ENCODE assay signal across 12 cellular contexts in genomic region chr17:21194688-21195087, GRCh38. TPM values are rescaled to one million over a fixed set of nuclear protein-coding genes. Genes with fewer than 3 reads are reported as not detected.
DNase-seq lines count a peak whose midpoint lies in the region; ATAC-seq and TF ChIP-seq lines count a peak whose summit lies in the region.
"Had no signal": no experiment of that assay in that cellular context is flagged by ENCODE, and none has a peak within 500 bp of the region (broad histone marks: within the 10 kb centered on the region; RNA-seq: fewer than 3 reads in every experiment).

No MANE protein-coding gene starts in this region.

- 72 to 81% (median 75%) methylated on average over 5 of the region's 5 CpGs for WGBS in spleen, 5 donors

- no peak for TF ChIP-seq CTCF in foreskin fibroblast (IDR thresholded peaks at IDR 0.05; ENCODE audit: low read depth, low read length)
- no peak for TF ChIP-seq CTCF in spleen (IDR thresholded peaks at IDR 0.05 in 8 of 11, conservative IDR thresholded peaks at IDR 0.05 in 3 of 11)

- TF ChIP-seq POLR2A in spleen (IDR thresholded peaks at IDR 0.05) = no peak

- H3K4me1 ChIP-seq in skeletal muscle satellite cell (ENCODE audit: control insufficient read depth, insufficient read depth, low read length) (peaks cover 16% of the 10 kb centered on the region), spleen (peaks cover 0 to 18% (median 7%) of the 10 kb centered on the region in 6 donors)

- H3K36me3 ChIP-seq in skeletal muscle satellite cell (ENCODE audit: insufficient read depth, low read length) (peaks cover 34% of the 10 kb centered on the region), spleen (peaks cover 0 to 93% (median 28%) of the 10 kb centered on the region in 6 donors)

- H3K4me3 ChIP-seq in foreskin fibroblast (ENCODE audit: low read depth in 1 of 2, low read length in 2 of 2) = peak overlapping the region in 1 of 2 donors; percentile 25
- H3K4me3 ChIP-seq in skeletal muscle satellite cell (ENCODE audit: low read length) = no peak overlapping the region
- H3K4me3 ChIP-seq in spleen = no peak overlapping the region
- H3K4me3 ChIP-seq: PC-9 had no signal

- no peak overlapping the region for H3K9ac ChIP-seq in skeletal muscle satellite cell (ENCODE audit: low read depth, low read length)

- no peaks in the 10 kb centered on the region for H3K9me3 ChIP-seq in skeletal muscle satellite cell (replicated peaks; ENCODE audit: low read length)
- H3K9me3 ChIP-seq in spleen = no peaks in the 10 kb centered on the region

- H3K27ac ChIP-seq in spleen = peak overlapping the region in 3 of 8 donors; percentile 15 to 46 (median 30)
- H3K27ac ChIP-seq: PC-9 had no signal

- peak; percentile 35 for DNase-seq in EH (ENCODE audit: low read depth)
- DNase-seq in NCI-H524 treated with DMSO at 0.1 percent for 48 hours (lab: John Stamatoyannopoulos, UW) = peak; percentile 91
- peak; percentile 57 to 85 for DNase-seq in foreskin fibroblast
- DNase-seq in cerebellar nuclear complex (lab: John Stamatoyannopoulos, UW) = no peak
- no peak for DNase-seq in NCI-H526 treated with DMSO at 0.1 percent for 48 hours (lab: John Stamatoyannopoulos, UW)
- DNase-seq in spleen = no peak
- DNase-seq: activated effector memory CD4-positive, alpha-beta T cell treated with anti-CD3 and anti-CD28 coated beads, Interleukin-2, amount 50 U/mL, for 16 hours; kidney glomerular epithelial cell; NCI-H1417; PC-9 had no signal

- ATAC-seq in HG02840 (IDR thresholded peaks at IDR 0.05; ENCODE audit: low FRiP score, unreplicated experiment) = no peak

- intact Hi-C loops in spleen (cut with DNase I; ENCODE audit: low total_unique reads) = no loop called here

- H3K4me2 ChIP-seq in skeletal muscle satellite cell (ENCODE audit: low read length) = peak overlapping the region; percentile 12
- H3K4me2 ChIP-seq: PC-9 had no signal

- H3K27me3 ChIP-seq in skeletal muscle satellite cell (ENCODE audit: control insufficient read depth, insufficient read depth, low read length) = no peaks in the 10 kb centered on the region
- no peaks in the 10 kb centered on the region for H3K27me3 ChIP-seq in spleen (replicated peaks in 1 of 7)

RNA-seq across cellular contexts. Expression of gene TMEM11, which starts 19.3 kb away (rescaled TPM):
- 17.7 and 19.7 TPM in 2 replicates for total RNA-seq in skeletal muscle satellite cell (2012; rRNA removed)
- 10 to 100 TPM; 17.9 to 25.0 (median 19.9) TPM for total RNA-seq in spleen
- polyA plus RNA-seq in spleen = 10 to 100 TPM; 14.2 to 22.6 (median 20.7) TPM

RNA-seq across cellular contexts. Expression of gene NATD1, which starts 58.5 kb away (rescaled TPM):
- 1.3 and 1.5 TPM in 2 replicates for total RNA-seq in skeletal muscle satellite cell (2012; rRNA removed)
- 10 to 100 TPM in 6 of 7 donors, 1 to 10 TPM in 1; 9.4 to 31.0 (median 16.6) TPM for total RNA-seq in spleen
- 1 to 10 TPM; 1.3 to 5.9 (median 1.9) TPM for polyA plus RNA-seq in spleen

Comparison
In these comparisons a context has a peak if more than half of its experiments do, and no peak if none do; other contexts are left out.
1. DNase-seq: peak in EH (single experiment), NCI-H524 treated with DMSO at 0.1 percent for 48 hours (single experiment) and foreskin fibroblast (2 of 2); none in cerebellar nuclear complex (0 of 2), NCI-H526 treated with DMSO at 0.1 percent for 48 hours (single experiment) and spleen (single experiment).